In genomic region chr2:39228413-39229209, GRCh38 we compare ENCODE assay signal across 8 cellular contexts. TPM values are rescaled to one million over a fixed set of nuclear protein-coding genes. Genes with fewer than 3 reads are reported as not detected.
DNase-seq lines count a peak whose midpoint lies in the region; ATAC-seq, FAIRE-seq and TF ChIP-seq lines count a peak whose summit lies in the region.
"Had no signal": no experiment of that assay in that cellular context is flagged by ENCODE, and none has a peak within 500 bp of the region (broad histone marks: within the 10 kb centered on the region; RNA-seq: fewer than 3 reads in every experiment).

No MANE protein-coding gene starts in this region.

- no peaks in the 10 kb centered on the region for H3K4me1 ChIP-seq in uterus

- no peaks in the 10 kb centered on the region for H3K9me3 ChIP-seq in uterus

- H3K4me1 Mint-ChIP-seq in central memory CD8-positive, alpha-beta T cell, result peaks cover 21% of the 10 kb centered on the region
- peaks cover 12 to 18% (median 14%) of the 10 kb centered on the region in 3 donors for H3K4me1 Mint-ChIP-seq in naive B cell

- H3K4me3 Mint-ChIP-seq in central memory CD8-positive, alpha-beta T cell, result peak overlapping the region; percentile 43
- peak overlapping the region in 7 of 8 donors; percentile 61 to 85 (median 79) for H3K4me3 Mint-ChIP-seq in naive B cell

- no peak for TF ChIP-seq POLR2A in uterus (IDR thresholded peaks at IDR 0.05)

- intact Hi-C loops in uterus (cut with DNase I; ENCODE audit: low total_unique reads), result loop anchor here (5.0 kb wide), 1 partner anchor 171 kb away; no protein-coding TSS in a partner anchor

- no peak overlapping the region for H3K27ac ChIP-seq in uterus
- H3K27ac ChIP-seq: SK-N-MC had no signal

- H3K36me3 ChIP-seq in uterus, result no peaks in the 10 kb centered on the region

- no peak for TF ChIP-seq CTCF in uterus (IDR thresholded peaks at IDR 0.05)

- H3K9me3 Mint-ChIP-seq in central memory CD8-positive, alpha-beta T cell, result no peaks in the 10 kb centered on the region
- H3K9me3 Mint-ChIP-seq in naive B cell, result no peaks in the 10 kb centered on the region

- no peaks in the 10 kb centered on the region for H3K27me3 ChIP-seq in uterus

- no peak for FAIRE-seq in RCC 7860 (lab: Jason Lieb, UNC)

- ATAC-seq in GM19397 (IDR thresholded peaks at IDR 0.05; ENCODE audit: unreplicated experiment), result peak; percentile 21
- peak; percentile 18 for ATAC-seq in HG03571 (IDR thresholded peaks at IDR 0.05; ENCODE audit: unreplicated experiment)
- ATAC-seq in central memory CD8-positive, alpha-beta T cell (replicated peaks; ENCODE audit: extremely low read depth, poor library complexity, severe bottlenecking), result peak; percentile 13
- ATAC-seq in naive B cell (ENCODE audit: low read depth in 2 of 2), result peak; percentile 34 to 46

- H3K27me3 Mint-ChIP-seq in central memory CD8-positive, alpha-beta T cell, result no peaks in the 10 kb centered on the region
- no peaks in the 10 kb centered on the region for H3K27me3 Mint-ChIP-seq in naive B cell

- H3K36me3 Mint-ChIP-seq in central memory CD8-positive, alpha-beta T cell (ENCODE audit: insufficient read depth), result peaks cover 2% of the 10 kb centered on the region
- H3K36me3 Mint-ChIP-seq in naive B cell, result no peaks in the 10 kb centered on the region

- H3K4me3 ChIP-seq in uterus, result no peak overlapping the region
- H3K4me3 ChIP-seq: SK-N-MC had no signal

- no peak overlapping the region for H3K27ac Mint-ChIP-seq in central memory CD8-positive, alpha-beta T cell (ENCODE audit: low read depth)
- H3K27ac Mint-ChIP-seq in naive B cell, result peak overlapping the region in 3 of 6 donors; percentile 30 to 86 (median 86)

- DNase-seq in central memory CD8-positive, alpha-beta T cell (ENCODE audit: low spot score in 2 of 2), result no peak
- DNase-seq in naive B cell, result no peak
- no peak for DNase-seq in uterus
- no peak for DNase-seq in NCI-H146 (lab: John Stamatoyannopoulos, UW)
- no peak for DNase-seq in RCC 7860 (ENCODE audit: low spot score)

RNA-seq across cellular contexts. Expression of gene CDKL4, which starts 15.2 kb away (rescaled TPM):
- not detected for polyA plus RNA-seq in naive B cell (ENCODE audit: low read depth in 6 of 6)
- total RNA-seq in uterus, result 1 to 10 TPM in 2 of 4 donors, under 1 TPM in 1, not detected in 1; 0.59 to 3.2 (median 2.1) TPM
